Comparison of ENCODE assay signal across 9 cellular contexts in the genomic region with DNA sequence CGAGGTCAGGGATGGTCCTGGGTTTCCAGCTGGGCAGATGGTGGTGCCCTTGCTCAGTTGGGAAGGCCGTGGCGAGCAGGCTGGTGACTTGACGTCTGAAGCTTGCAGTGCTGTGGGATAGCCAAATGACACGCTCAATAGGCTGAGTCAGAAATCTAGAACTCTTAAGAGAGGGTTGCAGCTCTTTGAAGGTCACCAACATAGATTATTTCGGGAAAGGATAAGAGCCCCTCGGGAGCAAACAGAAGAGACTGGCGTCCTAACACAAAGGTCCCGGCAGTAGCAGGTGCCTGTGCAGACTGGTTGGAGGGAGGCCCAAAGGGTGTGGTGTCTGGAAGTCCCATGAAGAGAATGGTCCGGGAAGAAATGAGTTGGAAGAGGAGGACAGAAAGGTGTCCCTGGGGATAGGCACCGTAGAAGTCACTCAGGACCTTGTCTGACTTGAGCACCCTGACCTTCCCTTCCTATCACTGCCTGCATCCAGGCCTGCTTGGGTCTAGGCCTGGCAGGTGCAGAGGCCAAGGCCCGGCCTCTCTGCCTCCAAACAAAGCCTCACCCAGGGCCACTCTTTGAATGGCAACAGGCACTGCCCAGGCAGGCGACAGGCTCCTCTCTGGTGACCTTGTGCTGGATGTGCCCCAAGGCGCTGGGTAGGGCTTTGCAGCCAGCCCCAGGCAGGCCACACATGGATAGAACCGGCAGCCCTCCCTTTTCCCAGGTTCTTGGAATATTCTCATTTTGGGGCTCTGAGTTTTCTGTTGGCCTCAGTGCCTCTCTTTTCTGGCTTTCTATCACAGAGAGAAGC. TPM values are rescaled to one million over a fixed set of nuclear protein-coding genes. Genes with fewer than 3 reads are reported as not detected.
DNase-seq lines count a peak whose midpoint lies in the region; ATAC-seq and TF ChIP-seq lines count a peak whose summit lies in the region.
"Had no signal": no experiment of that assay in that cellular context is flagged by ENCODE, and none has a peak within 500 bp of the region (broad histone marks: within the 10 kb centered on the region; RNA-seq: fewer than 3 reads in every experiment).

No MANE protein-coding gene starts in this region.

- H2BK12ac ChIP-seq in H9 (ENCODE audit: insufficient read length, low read depth, low read length) = no peak overlapping the region

- H2AFZ ChIP-seq in OCI-LY1 (ENCODE audit: low read length) = no peak overlapping the region
- H2AFZ ChIP-seq in H9 (ENCODE audit: low read length) = no peak overlapping the region

- H3K4me3 Mint-ChIP-seq in H9 = no peak overlapping the region

- H4K20me1 ChIP-seq in OCI-LY1 (ENCODE audit: insufficient read depth, low read length) (no peaks in the 10 kb centered on the region), H9 (ENCODE audit: control insufficient read depth, insufficient read depth, insufficient read length) (no peaks in the 10 kb centered on the region)

- H2BK15ac ChIP-seq in H9 (ENCODE audit: low read depth, low read length) = no peak overlapping the region; the same call in 1 of the 2 replicates

- no peaks in the 10 kb centered on the region for H3K79me1 ChIP-seq in H9 (ENCODE audit: insufficient read depth, low read depth, low read length, poor library complexity, severe bottlenecking)

- H3K36me3 Mint-ChIP-seq in H9 (ENCODE audit: insufficient read depth in 1 of 3, low read depth in 3 of 3) = no peaks in the 10 kb centered on the region

- no peak overlapping the region for H4K5ac ChIP-seq in H9 (ENCODE audit: insufficient read length, low read depth, low read length)

- H3K27ac ChIP-seq in OCI-LY1 (ENCODE audit: low read depth, low read length, poor library complexity, severe bottlenecking) (peak overlapping the region; percentile 73), esophagus (ENCODE audit: low read depth in 2 of 2, low read length in 1 of 2) (peak overlapping the region; percentile 80 to 88), muscle layer of colon (ENCODE audit: low read depth, low read length) (peak overlapping the region; percentile 92), thoracic aorta (peak overlapping the region; percentile 91 to 96), H9 (ENCODE audit: insufficient read length, low read depth, low read length) (no peak overlapping the region)

- peak overlapping the region; percentile 55 for H3K4me3 ChIP-seq in OCI-LY1 (ENCODE audit: low read depth, low read length, poor library complexity, severe bottlenecking)
- no peak overlapping the region for H3K4me3 ChIP-seq in esophagus (ENCODE audit: low read depth in 1 of 2, low read length in 2 of 2)
- peak overlapping the region in 1 of 2 donors; percentile 1 for H3K4me3 ChIP-seq in muscle layer of colon (ENCODE audit: low read depth in 1 of 2, low read length in 2 of 2)
- H3K4me3 ChIP-seq in thoracic aorta = peak overlapping the region; percentile 45

- H3K9ac ChIP-seq in OCI-LY1 (ENCODE audit: low read length) = peak overlapping the region; percentile 48; the same call in 1 of the 2 replicates
- peak overlapping the region; percentile 9 for H3K9ac ChIP-seq in muscle layer of colon (ENCODE audit: low read length)
- no peak overlapping the region for H3K9ac ChIP-seq in H9 (ENCODE audit: extremely low read depth, insufficient read length, low read length)

- no peak overlapping the region for H3K18ac ChIP-seq in H9 (ENCODE audit: insufficient read length, low read depth, low read length)

- H3K79me2 ChIP-seq in OCI-LY1 (ENCODE audit: insufficient read depth, low read length) (no peaks in the 10 kb centered on the region), H9 (ENCODE audit: insufficient read depth, low read length) (no peaks in the 10 kb centered on the region)

- 61 to 63% methylated on average over 15 of the region's 15 CpGs for WGBS in esophagus, 2 donors
- WGBS in H9 (ENCODE audit: extremely low coverage, insufficient read length, low lambda C conversion rate) = no CpG with 5 or more reads among the region's 15 CpGs

- H3K27me3 ChIP-seq in OCI-LY1 (ENCODE audit: insufficient read depth, low read length) = no peaks in the 10 kb centered on the region
- H3K27me3 ChIP-seq in esophagus (ENCODE audit: control insufficient read depth in 1 of 2, insufficient read depth in 2 of 2, low read length in 2 of 2) = no peaks in the 10 kb centered on the region
- H3K27me3 ChIP-seq in muscle layer of colon (ENCODE audit: control insufficient read depth in 1 of 2, insufficient read depth in 2 of 2, low read length in 2 of 2) = no peaks in the 10 kb centered on the region
- H3K27me3 ChIP-seq in thoracic aorta (replicated peaks; ENCODE audit: insufficient read depth) = no peaks in the 10 kb centered on the region
- H3K27me3 ChIP-seq in H9 (ENCODE audit: insufficient read depth, low read length) = no peaks in the 10 kb centered on the region

- H3K27me3 Mint-ChIP-seq in H9 (ENCODE audit: low read depth) = no peaks in the 10 kb centered on the region

- H3K27ac Mint-ChIP-seq in H9 = peak overlapping the region in 1 of 3 experiments; percentile 16; a peak in 2 of 7 replicates

- H3K4me1 ChIP-seq in OCI-LY1 (ENCODE audit: insufficient read depth, low read length, severe bottlenecking) (peaks cover 83% of the 10 kb centered on the region), esophagus (ENCODE audit: control insufficient read depth in 2 of 2, insufficient read depth in 2 of 2, low read length in 1 of 2) (peaks cover 4 to 7% of the 10 kb centered on the region in 2 donors), muscle layer of colon (ENCODE audit: insufficient read depth, low read length) (peaks cover 69% of the 10 kb centered on the region), thoracic aorta (ENCODE audit: control insufficient read depth in 1 of 2, low read depth in 2 of 2) (peaks cover 60 to 67% of the 10 kb centered on the region in 2 donors), H9 (ENCODE audit: insufficient read depth, low read length) (peaks cover 8% of the 10 kb centered on the region; the same call in 1 of the 2 replicates)

- no peak overlapping the region for H3T11ph ChIP-seq in H9 (ENCODE audit: low read length)

- no peak overlapping the region for H2AK5ac ChIP-seq in H9 (ENCODE audit: insufficient read length, low read length)

- H2BK5ac ChIP-seq in H9 (ENCODE audit: insufficient read length, low read length) = no peak overlapping the region

- H4K91ac ChIP-seq in H9 (ENCODE audit: insufficient read length, low read depth, low read length) = no peak overlapping the region

- no peak overlapping the region for H2BK20ac ChIP-seq in H9 (ENCODE audit: low read depth, low read length, poor library complexity, severe bottlenecking)

- no peak for DNase-seq in thoracic aorta (ENCODE audit: low spot score)
- DNase-seq in activated CD4-positive, CD25-positive, alpha-beta regulatory T cell (lab: John Stamatoyannopoulos, UW) = no peak
- DNase-seq in activated T-cell treated with anti-CD3 and anti-CD28 coated beads for 4 hours = no peak
- DNase-seq in H9 = no peak
- DNase-seq: activated CD4-positive, alpha-beta T cell treated with anti-CD3 and anti-CD28 coated beads, Interleukin-2, amount 50 U/mL, for 1 hour had no signal

- TF ChIP-seq CTCF in OCI-LY1 (IDR thresholded peaks at IDR 0.05; ENCODE audit: low read length) (no peak), thoracic aorta (IDR thresholded peaks at IDR 0.05) (no peak), H9 (conservative IDR thresholded peaks at IDR 0.05) (no peak)

- H3K9me3 ChIP-seq in OCI-LY1 (ENCODE audit: low read length) = no peaks in the 10 kb centered on the region
- no peaks in the 10 kb centered on the region for H3K9me3 ChIP-seq in esophagus (ENCODE audit: control insufficient read depth in 2 of 2, insufficient read depth in 1 of 2, low read depth in 1 of 2, low read length in 1 of 2)
- H3K9me3 ChIP-seq in muscle layer of colon (ENCODE audit: low read length) = no peaks in the 10 kb centered on the region
- no peaks in the 10 kb centered on the region for H3K9me3 ChIP-seq in thoracic aorta
- H3K9me3 ChIP-seq in H9 (ENCODE audit: control insufficient read depth, low read depth, low read length) = no peaks in the 10 kb centered on the region

- no peaks in the 10 kb centered on the region for H3F3A ChIP-seq in OCI-LY1 (ENCODE audit: insufficient read depth, low read length)

- H3K14ac ChIP-seq in H9 (ENCODE audit: insufficient read depth, low read length) = no peak overlapping the region; the same call in 1 of the 2 replicates

- peak overlapping the region; percentile 66 for H3K4me2 ChIP-seq in OCI-LY1 (ENCODE audit: low read length)
- H3K4me2 ChIP-seq in H9 (ENCODE audit: insufficient read depth, insufficient read length, low read length) = no peak overlapping the region

- ATAC-seq in thoracic aorta (ENCODE audit: insufficient number of reproducible peaks, low FRiP score, low read depth) (peak; percentile 39), HG03095 (IDR thresholded peaks at IDR 0.05; ENCODE audit: unreplicated experiment) (no peak)

- H3K9me3 Mint-ChIP-seq in H9 = peaks cover 0 to 1% of the 10 kb centered on the region in 2 experiments; a peak in 2 of 5 replicates

- H3K23me2 ChIP-seq in H9 (ENCODE audit: insufficient read length, low read depth, low read length, poor library complexity, severe bottlenecking) = no peaks in the 10 kb centered on the region

- H3K23ac ChIP-seq in H9 (ENCODE audit: insufficient read length, low read depth, low read length) = no peak overlapping the region

- peaks cover 29 to 34% of the 10 kb centered on the region in 2 experiments for H3K4me1 Mint-ChIP-seq in H9

- H3K36me3 ChIP-seq in OCI-LY1 (ENCODE audit: insufficient read depth, low read length) = no peaks in the 10 kb centered on the region
- no peaks in the 10 kb centered on the region for H3K36me3 ChIP-seq in esophagus (ENCODE audit: control insufficient read depth in 2 of 2, insufficient read depth in 2 of 2, low read length in 1 of 2)
- no peaks in the 10 kb centered on the region for H3K36me3 ChIP-seq in muscle layer of colon (ENCODE audit: insufficient read depth, low read length)
- no peaks in the 10 kb centered on the region for H3K36me3 ChIP-seq in thoracic aorta

- H3K9me2 ChIP-seq in OCI-LY1 (ENCODE audit: low read depth, low read length) = no peaks in the 10 kb centered on the region

- no peak overlapping the region for H2BK120ac ChIP-seq in H9 (ENCODE audit: low read depth, low read length, poor library complexity, severe bottlenecking)

- H3K56ac ChIP-seq in H9 (ENCODE audit: insufficient read length, low read depth, low read length) = no peak overlapping the region

- no peak overlapping the region for H3K4ac ChIP-seq in H9 (ENCODE audit: low read depth, low read length)

- H4K8ac ChIP-seq in H9 (replicated peaks; ENCODE audit: insufficient read length, low read depth, low read length) = no peak overlapping the region

RNA-seq across cellular contexts. Expression of a gene that starts 18.6 kb away (rescaled TPM):
- 10 to 100 TPM; 13.7 to 33.3 TPM for polyA plus RNA-seq in esophagus
- total RNA-seq in thoracic aorta (100 to 1,000 TPM; 125 to 186 TPM), H9 (2021) (23.0 and 27.0 TPM in 2 replicates)

RNA-seq across cellular contexts. Expression of a gene that starts 50.5 kb away (rescaled TPM):
- 1 to 10 TPM; 5.6 to 8.8 TPM for polyA plus RNA-seq in esophagus
- total RNA-seq in thoracic aorta (10 to 100 TPM in 1 of 2 donors, 1 to 10 TPM in 1; 8.1 to 20.6 TPM), H9 (2021) (19.2 and 22.0 TPM in 2 replicates)

Comparison
In these comparisons a context has a peak if more than half of its experiments do, and no peak if none do; other contexts are left out.
1. H3K4me3 ChIP-seq: peak in OCI-LY1 (single experiment) and thoracic aorta (single experiment); none in esophagus (0 of 2).